In genomic region chr3:83482402-83482801, GRCh38 we compare ENCODE assay signal across 36 cellular contexts.
"Had no signal": no experiment of that assay in that cellular context is flagged by ENCODE, and none has a peak within 500 bp of the region (broad histone marks: within the 10 kb centered on the region; RNA-seq: fewer than 3 reads in every experiment).

No MANE protein-coding gene starts in this region.

- H3K36me3 ChIP-seq: adrenal gland, brain microvascular endothelial cell, breast epithelium had no signal

- H3K4me3 Mint-ChIP-seq: activated B cell treated with CpG ODN at 0.5 μM for 24 hours; activated CD4-positive, alpha-beta memory T cell treated with anti-CD3 and anti-CD28 coated beads for 36 hours; activated CD4-positive, alpha-beta T cell treated with anti-CD3 and anti-CD28 coated beads, Interleukin-2, amount 10 ng/mL, durations not matched to agents 24 days and 14 days; activated CD8-positive, alpha-beta T cell treated with anti-CD3 and anti-CD28 coated beads for 36 hours; activated naive CD4-positive, alpha-beta T cell treated with anti-CD3 and anti-CD28 coated beads for 36 hours; activated naive CD8-positive, alpha-beta T cell treated with anti-CD3 and anti-CD28 coated beads for 36 hours; activated T-cell treated with anti-CD3 and anti-CD28 coated beads, Interleukin-2, amount 50 U/mL, for 4 hours; activated T-cell treated with anti-CD3 and anti-CD28 coated beads, Interleukin-2, amount 50 U/mL, for 72 hours; activated T-helper 1 cell treated with anti-CD3 and anti-CD28 coated beads, Interleukin-12 subunit alpha, Interleukin-12 subunit beta, Interleukin-2, Interleukin-4 antibody, amounts not matched to agents 30 ng/mL and 10 ng/mL and 1 ng/mL, durations not matched to agents 14 hours and 24 hours and 36 hours; activated T-helper 17 cell treated with anti-CD3 and anti-CD28 coated beads, Interleukin-2, amount 50 U/mL, for 72 hours; T-helper 2 cell treated with Interferon-gamma antibody and Interleukin-4, amounts not matched to agents 5 μg/mL and 100 μg/mL, for 36 hours had no signal

- H3K27me3 Mint-ChIP-seq: activated B cell treated with CpG ODN at 0.5 μM for 24 hours; activated CD4-positive, alpha-beta memory T cell treated with anti-CD3 and anti-CD28 coated beads for 36 hours; activated CD4-positive, alpha-beta T cell treated with anti-CD3 and anti-CD28 coated beads, Interleukin-2, amount 10 ng/mL, durations not matched to agents 24 days and 14 days; activated CD8-positive, alpha-beta T cell treated with anti-CD3 and anti-CD28 coated beads for 36 hours; activated naive CD8-positive, alpha-beta T cell treated with anti-CD3 and anti-CD28 coated beads for 36 hours; activated T-helper 17 cell treated with anti-CD3 and anti-CD28 coated beads, Interleukin-2, amount 50 U/mL, for 72 hours had no signal

- H3K4me3 ChIP-seq: adrenal gland, body of pancreas, breast epithelium had no signal

- H3K27ac Mint-ChIP-seq: activated B cell treated with CpG ODN at 0.5 μM for 24 hours; activated CD4-positive, alpha-beta memory T cell treated with anti-CD3 and anti-CD28 coated beads for 36 hours; activated CD4-positive, alpha-beta T cell treated with anti-CD3 and anti-CD28 coated beads, Interleukin-2, amount 10 ng/mL, durations not matched to agents 24 days and 14 days; activated CD8-positive, alpha-beta T cell treated with anti-CD3 and anti-CD28 coated beads for 36 hours; activated naive CD4-positive, alpha-beta T cell treated with anti-CD3 and anti-CD28 coated beads for 36 hours; activated naive CD4-positive, alpha-beta T cell treated with anti-CD3 and anti-CD28 coated beads, Interleukin-2, amount 50 U/mL, for 72 hours; activated naive CD8-positive, alpha-beta T cell treated with anti-CD3 and anti-CD28 coated beads for 36 hours; activated T-cell treated with anti-CD3 and anti-CD28 coated beads, Interleukin-2, amount 50 U/mL, for 72 hours; activated T-helper 1 cell treated with anti-CD3 and anti-CD28 coated beads, Interleukin-12 subunit alpha, Interleukin-12 subunit beta, Interleukin-2, Interleukin-4 antibody, amounts not matched to agents 30 ng/mL and 10 ng/mL and 1 ng/mL, durations not matched to agents 14 hours and 24 hours and 36 hours; activated T-helper 17 cell treated with anti-CD3 and anti-CD28 coated beads, Interleukin-2, amount 50 U/mL, for 72 hours; T-helper 2 cell treated with Interferon-gamma antibody and Interleukin-4, amounts not matched to agents 5 μg/mL and 100 μg/mL, for 36 hours had no signal

- H3K9me3 ChIP-seq: adrenal gland, body of pancreas, breast epithelium had no signal

- ATAC-seq: activated CD8-positive, alpha-beta T cell treated with anti-CD3 and anti-CD28 coated beads for 36 hours; activated naive CD4-positive, alpha-beta T cell treated with anti-CD3 and anti-CD28 coated beads, Interleukin-2, amount 50 U/mL, for 72 hours; activated T-cell treated with anti-CD3 and anti-CD28 coated beads, Interleukin-2, amount 50 U/mL, for 4 hours; activated T-cell treated with anti-CD3 and anti-CD28 coated beads, Interleukin-2, amount 50 U/mL, for 72 hours; activated T-helper 17 cell treated with anti-CD3 and anti-CD28 coated beads, Interleukin-2, amount 50 U/mL, for 72 hours; body of pancreas had no signal

- H3K4me1 ChIP-seq: adrenal gland, body of pancreas, breast epithelium had no signal

- H3K27me3 ChIP-seq: adrenal gland, body of pancreas, brain microvascular endothelial cell, breast epithelium had no signal

- FAIRE-seq: astrocyte, colon, TTC549 had no signal

- H3K4me1 Mint-ChIP-seq: activated B cell treated with CpG ODN at 0.5 μM for 24 hours; activated CD4-positive, alpha-beta T cell treated with anti-CD3 and anti-CD28 coated beads, Interleukin-2, amount 10 ng/mL, durations not matched to agents 24 days and 14 days; activated naive CD8-positive, alpha-beta T cell treated with anti-CD3 and anti-CD28 coated beads for 36 hours; activated T-helper 17 cell treated with anti-CD3 and anti-CD28 coated beads, Interleukin-2, amount 50 U/mL, for 72 hours had no signal

- DNase-seq: activated B cell treated with CpG ODN at 0.5 μM for 24 hours; activated CD4-positive, alpha-beta memory T cell treated with anti-CD3 and anti-CD28 coated beads for 36 hours; activated CD4-positive, alpha-beta T cell treated with anti-CD3 and anti-CD28 coated beads for 4 hours; activated CD4-positive, alpha-beta T cell treated with anti-CD3 and anti-CD28 coated beads, Interleukin-2, amount 10 ng/mL, durations not matched to agents 24 days and 14 days; activated CD4-positive, alpha-beta T cell treated with anti-CD3 and anti-CD28 coated beads, Interleukin-2, amount 50 U/mL, for 1 hour; activated CD4-positive, alpha-beta T cell treated with anti-CD3 and anti-CD28 coated beads, Interleukin-2, amount 50 U/mL, for 4 hours; activated CD4-positive, CD25-positive, alpha-beta regulatory T cell treated with anti-CD3 and anti-CD28 coated beads, Interleukin-2, amount 50 U/mL, for 72 hours; activated CD8-positive, alpha-beta memory T cell treated with anti-CD3 and anti-CD28 coated beads, Interleukin-2, amount 50 U/mL, for 4 hours; activated CD8-positive, alpha-beta T cell treated with anti-CD3 and anti-CD28 coated beads for 36 hours; activated effector memory CD4-positive, alpha-beta T cell treated with anti-CD3 and anti-CD28 coated beads, Interleukin-2, amount 50 U/mL, for 16 hours; activated gamma-delta T cell treated with Interleukin-2 at 50 U/mL for 16 hours; activated naive CD4-positive, alpha-beta T cell; activated naive CD4-positive, alpha-beta T cell treated with anti-CD3 and anti-CD28 coated beads for 36 hours; activated naive CD4-positive, alpha-beta T cell treated with anti-CD3 and anti-CD28 coated beads, Interleukin-2, amount 50 U/mL, for 16 hours; activated naive CD8-positive, alpha-beta T cell treated with anti-CD3 and anti-CD28 coated beads for 36 hours; activated T-cell treated with anti-CD3 and anti-CD28 coated beads for 4 hours; activated T-cell treated with anti-CD3 and anti-CD28 coated beads, Interleukin-2, amount 50 U/mL, for 1 hour; activated T-cell treated with anti-CD3 and anti-CD28 coated beads, Interleukin-2, amount 50 U/mL, for 4 hours; activated T-cell treated with anti-CD3 and anti-CD28 coated beads, Interleukin-2, amount 50 U/mL, for 72 hours; adrenal gland; amniotic stem cell; aorta; body of pancreas; brain microvascular endothelial cell; central memory CD4-positive, alpha-beta T cell; T-helper 2 cell; T-helper 9 cell had no signal

- H3K27ac ChIP-seq: adrenal gland, body of pancreas, brain microvascular endothelial cell, breast epithelium, VCaP had no signal

- H3K9me3 Mint-ChIP-seq: activated CD4-positive, alpha-beta T cell treated with anti-CD3 and anti-CD28 coated beads, Interleukin-2, amount 10 ng/mL, durations not matched to agents 24 days and 14 days; activated CD8-positive, alpha-beta T cell treated with anti-CD3 and anti-CD28 coated beads for 36 hours; activated naive CD4-positive, alpha-beta T cell treated with anti-CD3 and anti-CD28 coated beads for 36 hours; activated T-helper 1 cell treated with anti-CD3 and anti-CD28 coated beads, Interleukin-12 subunit alpha, Interleukin-12 subunit beta, Interleukin-2, Interleukin-4 antibody, amounts not matched to agents 30 ng/mL and 10 ng/mL and 1 ng/mL, durations not matched to agents 14 hours and 24 hours and 36 hours had no signal

- H3K36me3 Mint-ChIP-seq: activated CD4-positive, alpha-beta memory T cell treated with anti-CD3 and anti-CD28 coated beads for 36 hours; activated naive CD4-positive, alpha-beta T cell treated with anti-CD3 and anti-CD28 coated beads, Interleukin-2, amount 50 U/mL, for 72 hours; activated naive CD8-positive, alpha-beta T cell treated with anti-CD3 and anti-CD28 coated beads for 36 hours had no signal
